8 cellular contexts compared by ENCODE assay signal in the genomic region with DNA sequence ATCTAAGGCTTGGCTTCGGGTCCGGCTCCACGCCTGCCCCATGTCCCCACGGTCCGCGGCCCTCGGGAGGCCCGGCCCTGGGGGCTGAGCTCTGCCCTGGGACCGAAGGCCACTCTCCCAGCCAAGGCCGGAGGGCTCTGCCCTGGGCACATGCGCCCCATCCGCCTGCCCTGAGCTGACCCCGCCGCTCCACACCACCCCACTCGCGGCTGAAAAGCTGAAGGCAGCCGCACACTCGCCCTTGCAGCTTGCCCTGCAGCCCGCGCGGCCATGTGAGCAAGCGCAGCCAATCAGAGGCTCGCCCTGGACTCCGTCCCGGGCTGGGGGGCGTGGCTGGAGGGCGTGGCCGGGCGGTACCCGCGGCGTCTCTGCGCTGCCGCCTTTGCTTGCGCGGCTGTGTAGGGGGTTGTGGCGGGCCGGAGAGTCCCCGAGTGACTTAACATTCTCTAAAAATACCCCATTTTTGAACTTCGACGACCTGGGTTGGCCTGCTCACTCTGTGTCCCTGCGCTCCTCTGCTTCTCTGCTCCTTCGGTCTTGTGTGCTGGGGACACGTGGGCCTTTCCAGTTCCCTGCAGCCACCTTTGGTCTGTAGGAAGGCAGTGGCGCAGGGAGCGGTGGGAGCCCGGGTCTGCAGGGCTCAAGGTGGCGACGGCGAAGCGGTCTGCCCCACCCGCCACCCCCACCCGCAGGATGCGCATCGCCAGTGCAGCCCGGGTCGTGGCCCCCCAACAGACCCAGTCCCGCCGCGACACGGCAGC. TPM values are rescaled to one million over a fixed set of nuclear protein-coding genes. Genes with fewer than 3 reads are reported as not detected.
A peak's percentile ranks its signal among the peaks of the same experiment; 100 is the strongest.
DNase-seq lines count a peak whose midpoint lies in the region; ATAC-seq and TF ChIP-seq lines count a peak whose summit lies in the region.

No MANE protein-coding gene starts in this region.

- H3K27ac ChIP-seq in dorsolateral prefrontal cortex, result peak overlapping the region in 50 of 59 donors; percentile 0 to 90 (median 72)
- peak overlapping the region; percentile 25 to 28 for H3K27ac ChIP-seq in lung (ENCODE audit: low read depth in 1 of 2, low read length in 1 of 2)

- ATAC-seq in GM19035 (IDR thresholded peaks at IDR 0.05; ENCODE audit: unreplicated experiment) (peak; percentile 93), HG03196 (IDR thresholded peaks at IDR 0.05; ENCODE audit: unreplicated experiment) (peak; percentile 86), lung (ENCODE audit: insufficient read depth, low FRiP score) (peak; percentile 92)

- H3K27me3 ChIP-seq in BE2C (no peaks in the 10 kb centered on the region), dorsolateral prefrontal cortex (no peaks in the 10 kb centered on the region), lung (ENCODE audit: control insufficient read depth, insufficient read depth) (no peaks in the 10 kb centered on the region)

- 2% methylated on average over 60 to 61 of the region's 61 CpGs for WGBS in lung, 2 donors

- no peaks in the 10 kb centered on the region for H3K9me3 ChIP-seq in BE2C
- H3K9me3 ChIP-seq in lung (ENCODE audit: control insufficient read depth in 2 of 2, insufficient read depth in 1 of 2, low read length in 1 of 2), result no peaks in the 10 kb centered on the region

- peak; percentile 90 for DNase-seq in BE2C
- peak; percentile 31 for DNase-seq in NCI-H524 treated with DMSO at 0.1 percent for 48 hours (lab: John Stamatoyannopoulos, UW)
- DNase-seq in activated CD4-positive, alpha-beta T cell treated with anti-CD3 and anti-CD28 coated beads, Interleukin-2, amount 50 U/mL, for 4 hours, result peak; percentile 94
- peak; percentile 92 to 98 (median 96) for DNase-seq in dorsolateral prefrontal cortex
- DNase-seq in lung (ENCODE audit: low spot score), result peak; percentile 96
- peak; percentile 93 to 97 (median 93) for DNase-seq in stimulated activated CD4-positive, alpha-beta T cell treated with anti-CD3 and anti-CD28 coated beads, TNF-alpha, amount 100 ng/mL, for 4 hours (ENCODE audit: low read depth in 3 of 3)

- no peak for TF ChIP-seq CTCF in BE2C (IDR thresholded peaks at IDR 0.05; ENCODE audit: low read depth, low read length)
- TF ChIP-seq CTCF in dorsolateral prefrontal cortex (IDR thresholded peaks at IDR 0.05 in 54 of 56, conservative IDR thresholded peaks at IDR 0.05 in 2 of 56; ENCODE audit: low read depth in 1 of 56, partially characterized antibody in 56 of 56), result peak in 41 of 56 donors; percentile 5 to 58 (median 25)
- TF ChIP-seq CTCF in lung (IDR thresholded peaks at IDR 0.05; ENCODE audit: control extremely low read depth, extremely low read depth), result no peak

- intact Hi-C loops in dorsolateral prefrontal cortex (cut with DNase I), result loop anchor here (1.0 to 5.0 kb wide), 7 partner anchors 22 to 277 kb away; a partner anchor contains a TSS

- H3K4me3 ChIP-seq in BE2C (ENCODE audit: low read depth, low read length) (peak overlapping the region; percentile 60), dorsolateral prefrontal cortex (peak overlapping the region; percentile 48 to 98 (median 79)), lung (peak overlapping the region; percentile 29)

- no peaks in the 10 kb centered on the region for H3K4me1 ChIP-seq in BE2C
- peaks cover 0 to 12% of the 10 kb centered on the region in 2 donors for H3K4me1 ChIP-seq in lung (ENCODE audit: control insufficient read depth in 2 of 2, insufficient read depth in 2 of 2, low read length in 2 of 2)

- no peaks in the 10 kb centered on the region for H3K36me3 ChIP-seq in BE2C
- H3K36me3 ChIP-seq in lung (ENCODE audit: control insufficient read depth in 2 of 2, insufficient read depth in 2 of 2, low read length in 2 of 2), result no peaks in the 10 kb centered on the region

RNA-seq across cellular contexts. Expression of a gene that starts 8.8 kb away (rescaled TPM):
- 15.8 TPM for polyA plus RNA-seq in BE2C (2012; ENCODE audit: insufficient read depth, insufficient read length, low read depth)
- total RNA-seq in dorsolateral prefrontal cortex (10 to 100 TPM in 119 of 120 experiments, 1 to 10 TPM in 1; 9.6 to 38.2 (median 18.5) TPM), lung (100 to 1,000 TPM in 1 of 2 donors, 10 to 100 TPM in 1; 36.4 to 111 TPM)
- polyA plus RNA-seq in lung, result 10 to 100 TPM; 53.9 to 99.5 TPM

RNA-seq across cellular contexts. Expression of a gene that starts 22.5 kb away (rescaled TPM):
- polyA plus RNA-seq in BE2C (2012; ENCODE audit: insufficient read depth, insufficient read length, low read depth), result 0.59 TPM
- total RNA-seq in dorsolateral prefrontal cortex (10 to 100 TPM in 14 of 120 experiments, 1 to 10 TPM in 106; 5.2 to 13.5 (median 7.6) TPM), lung (1 to 10 TPM; 6.9 to 8.1 TPM)
- 1 to 10 TPM; 4.8 to 6.3 TPM for polyA plus RNA-seq in lung

Comparison
In these comparisons a context has a peak if more than half of its experiments do, and no peak if none do; other contexts are left out.
1. Peak in every context shown above with its lines: DNase-seq, ATAC-seq, H3K4me3 ChIP-seq and H3K27ac ChIP-seq.
2. DNase-seq: peak in every context shown above with its lines; median percentile 96 in dorsolateral prefrontal cortex; 96 in lung; 94 in activated CD4-positive, alpha-beta T cell treated with anti-CD3 and anti-CD28 coated beads, Interleukin-2, amount 50 U/mL, for 4 hours; 93 in stimulated activated CD4-positive, alpha-beta T cell treated with anti-CD3 and anti-CD28 coated beads, TNF-alpha, amount 100 ng/mL, for 4 hours; 90 in BE2C; 31 in NCI-H524 treated with DMSO at 0.1 percent for 48 hours.
3. H3K4me3 ChIP-seq: peak in every context shown above with its lines; median percentile 79 in dorsolateral prefrontal cortex; 60 in BE2C; 29 in lung.
4. CTCF ChIP-seq: peak in dorsolateral prefrontal cortex (41 of 56); none in BE2C (single experiment) and lung (single experiment).